Comparison of ENCODE assay signal across 4 cellular contexts in the genomic region with DNA sequence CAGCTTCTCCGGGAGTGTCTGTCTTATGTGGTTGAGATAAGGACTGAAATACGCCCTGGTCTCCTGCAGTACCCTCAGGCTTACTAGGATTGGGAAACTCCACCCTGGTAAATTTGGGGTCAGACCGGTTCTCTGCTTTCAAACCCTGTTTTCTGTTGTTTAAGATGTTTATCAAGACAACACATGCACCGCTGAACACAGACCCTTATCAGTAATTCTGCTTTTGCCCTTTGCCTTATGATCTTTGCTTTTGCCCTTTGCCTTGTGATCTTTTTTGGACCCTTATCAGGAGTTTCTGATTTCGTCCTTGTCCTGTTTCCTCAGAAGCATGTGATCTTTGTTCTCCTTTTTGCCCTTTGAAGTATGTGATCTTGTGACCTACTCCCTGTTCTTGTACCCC. TPM values are rescaled to one million over a fixed set of nuclear protein-coding genes. Genes with fewer than 3 reads are reported as not detected.
"Had no signal": no experiment of that assay in that cellular context is flagged by ENCODE, and none has a peak within 500 bp of the region (broad histone marks: within the 10 kb centered on the region; RNA-seq: fewer than 3 reads in every experiment).

No MANE protein-coding gene starts in this region.

RNA-seq across cellular contexts. Expression of gene TSPAN8, which starts 7.8 kb away (rescaled TPM):
- total RNA-seq: MCF 10A, OCI-LY7, Right ventricle myocardium superior, SJSA1 had no signal
